In the genomic region with DNA sequence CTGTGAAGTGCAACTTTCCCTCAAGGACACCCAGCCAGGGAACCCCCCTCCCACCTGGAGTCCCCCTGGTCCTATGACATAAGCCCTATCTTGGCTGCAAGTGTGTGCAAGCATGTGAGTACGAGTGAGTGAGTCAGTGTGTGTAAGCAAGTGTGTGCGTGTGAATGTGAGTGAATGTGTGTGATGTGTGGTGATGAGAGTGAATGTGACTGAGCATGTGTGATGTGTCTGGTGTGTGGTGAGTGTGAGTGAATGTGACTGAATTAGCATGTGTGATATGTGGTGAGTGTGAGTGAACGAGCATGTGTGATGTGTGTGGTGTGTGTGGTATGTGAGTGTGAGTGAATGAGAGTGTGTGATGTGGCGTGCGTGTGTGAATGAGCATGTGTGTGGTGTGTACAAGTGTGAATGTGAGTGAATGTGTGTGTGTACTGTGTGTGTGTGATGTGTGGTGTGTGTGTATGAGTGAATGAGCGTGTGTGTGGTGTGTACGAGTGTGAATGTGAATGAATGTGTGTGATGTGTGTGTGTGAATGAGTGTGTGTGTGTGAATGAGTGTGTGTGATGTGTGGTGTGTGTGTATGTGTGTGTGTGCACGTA, we compare ENCODE assay signal across 20 cellular contexts.
DNase-seq lines count a peak whose midpoint lies in the region; TF ChIP-seq lines count a peak whose summit lies in the region.
"Had no signal": no experiment of that assay in that cellular context is flagged by ENCODE, and none has a peak within 500 bp of the region (broad histone marks: within the 10 kb centered on the region; RNA-seq: fewer than 3 reads in every experiment).

No MANE protein-coding gene starts in this region.

- WGBS in stomach, 5 donors, result 82 to 90% (median 88%) methylated on average over 7 to 8 of the region's 8 CpGs

- H3K4me1 ChIP-seq in PC-9 (replicated peaks; ENCODE audit: insufficient read depth), result peaks cover 41% of the 10 kb centered on the region
- peaks cover 0 to 8% (median 3%) of the 10 kb centered on the region in 4 donors for H3K4me1 ChIP-seq in stomach

- no peaks in the 10 kb centered on the region for H4K20me1 ChIP-seq in PC-9 (ENCODE audit: insufficient read depth)

- H3K9me3 ChIP-seq in PC-9 (ENCODE audit: insufficient read depth, low read depth) (no peaks in the 10 kb centered on the region), stomach (no peaks in the 10 kb centered on the region)

- H3K9me2 ChIP-seq in PC-9 (ENCODE audit: insufficient read depth), result no peaks in the 10 kb centered on the region

- no peak overlapping the region for H2AFZ ChIP-seq in PC-9
- H2AFZ ChIP-seq: neural progenitor cell had no signal

- H3K27me3 ChIP-seq in PC-9 (ENCODE audit: insufficient read depth, low read depth) (no peaks in the 10 kb centered on the region), stomach (no peaks in the 10 kb centered on the region)
- H3K27me3 ChIP-seq: neural progenitor cell had no signal

- DNase-seq in activated CD4-positive, alpha-beta T cell treated with anti-CD3 and anti-CD28 coated beads for 1 hour, result peak; percentile 2
- DNase-seq in activated CD4-positive, alpha-beta T cell treated with anti-CD3 and anti-CD28 coated beads, Interleukin-2, amount 10 ng/mL, durations not matched to agents 24 days and 14 days, result no peak
- DNase-seq in PC-9, result no peak
- DNase-seq in ecto neural progenitor cell (ENCODE audit: low spot score), result peak; percentile 35
- peak; percentile 20 for DNase-seq in stomach
- DNase-seq in Kasumi-1 (lab: John Stamatoyannopoulos, UW), result no peak
- no peak for DNase-seq in SIG-M5 (lab: John Stamatoyannopoulos, UW)
- no peak for DNase-seq in HuH-7.5 (ENCODE audit: low spot score)
- DNase-seq: activated T-cell treated with anti-CD3 and anti-CD28 coated beads, Interleukin-2, amount 50 U/mL, for 1 hour; central memory CD4-positive, alpha-beta T cell; DMS53; NCI-H1105; NCI-H2171; RPMI8226; T-helper 17 cell had no signal

- 0 out of 2 replicates have a peak overlapping the region, but pooled peaks have one; percentile 85 for H3K4me2 ChIP-seq in PC-9
- H3K4me2 ChIP-seq: neural progenitor cell had no signal

- TF ChIP-seq POLR2A in stomach (IDR thresholded peaks at IDR 0.05), result no peak

- no TSS peak for BruUV-seq in PC-9 (replicated peaks; lab: Mats Ljungman, UMichigan)

- no peak overlapping the region for H3K4me3 ChIP-seq in PC-9
- H3K4me3 ChIP-seq in stomach, result no peak overlapping the region
- H3K4me3 ChIP-seq: neural progenitor cell had no signal

- TF ChIP-seq EP300 in stomach (IDR thresholded peaks at IDR 0.05), result no peak

- H3K27ac Mint-ChIP-seq in activated CD4-positive, alpha-beta T cell treated with anti-CD3 and anti-CD28 coated beads, Interleukin-2, amount 10 ng/mL, durations not matched to agents 24 days and 14 days, result no peak overlapping the region
- H3K27ac Mint-ChIP-seq: activated naive CD8-positive, alpha-beta T cell treated with anti-CD3 and anti-CD28 coated beads, Interleukin-2, amount 10 ng/mL, durations not matched to agents 7 days and 5 days; memory B cell; neural progenitor cell; T-helper 17 cell had no signal

- H3K27me3 Mint-ChIP-seq in activated CD4-positive, alpha-beta T cell treated with anti-CD3 and anti-CD28 coated beads, Interleukin-2, amount 10 ng/mL, durations not matched to agents 24 days and 14 days, result no peaks in the 10 kb centered on the region
- H3K27me3 Mint-ChIP-seq: T-helper 17 cell had no signal

- POLR2A ChIA-PET in PC-9 (lab: Charles Lee; ENCODE audit: unreplicated experiment), result interaction anchor here (0.6 kb wide), 1 partner anchor 232 kb away, joined by 3 read pairs; no protein-coding TSS in a partner anchor

- H3F3A ChIP-seq in PC-9 (ENCODE audit: insufficient read depth, low read depth), result no peaks in the 10 kb centered on the region; the same call in 1 of the 2 replicates

- H3K4me1 Mint-ChIP-seq in activated CD4-positive, alpha-beta T cell treated with anti-CD3 and anti-CD28 coated beads, Interleukin-2, amount 10 ng/mL, durations not matched to agents 24 days and 14 days, result no peaks in the 10 kb centered on the region

- H3K9me3 Mint-ChIP-seq in activated CD4-positive, alpha-beta T cell treated with anti-CD3 and anti-CD28 coated beads, Interleukin-2, amount 10 ng/mL, durations not matched to agents 24 days and 14 days, result no peaks in the 10 kb centered on the region
- H3K9me3 Mint-ChIP-seq: activated naive CD8-positive, alpha-beta T cell treated with anti-CD3 and anti-CD28 coated beads, Interleukin-2, amount 10 ng/mL, durations not matched to agents 7 days and 5 days; memory B cell; neural progenitor cell had no signal

- H3K79me2 ChIP-seq in PC-9 (ENCODE audit: low read depth), result peaks cover 5% of the 10 kb centered on the region; the same call in 1 of the 2 replicates

- TF ChIP-seq CTCF in PC-9 (conservative IDR thresholded peaks at IDR 0.05), result no peak
- TF ChIP-seq CTCF in stomach (IDR thresholded peaks at IDR 0.05), result no peak

- CTCF ChIA-PET in PC-9 (lab: Charles Lee), result no interaction called here

- H3K27ac ChIP-seq in PC-9 (no peak overlapping the region), stomach (no peak overlapping the region)
- H3K27ac ChIP-seq: 22Rv1, C4-2B, neural progenitor cell had no signal

- no peak overlapping the region for H3K4me3 Mint-ChIP-seq in activated CD4-positive, alpha-beta T cell treated with anti-CD3 and anti-CD28 coated beads, Interleukin-2, amount 10 ng/mL, durations not matched to agents 24 days and 14 days
- H3K4me3 Mint-ChIP-seq: activated naive CD8-positive, alpha-beta T cell treated with anti-CD3 and anti-CD28 coated beads, Interleukin-2, amount 10 ng/mL, durations not matched to agents 7 days and 5 days; memory B cell; neural progenitor cell; T-helper 17 cell had no signal

- no peaks in the 10 kb centered on the region for H3K36me3 Mint-ChIP-seq in activated CD4-positive, alpha-beta T cell treated with anti-CD3 and anti-CD28 coated beads, Interleukin-2, amount 10 ng/mL, durations not matched to agents 24 days and 14 days (ENCODE audit: low read depth)
- H3K36me3 Mint-ChIP-seq: activated naive CD8-positive, alpha-beta T cell treated with anti-CD3 and anti-CD28 coated beads, Interleukin-2, amount 10 ng/mL, durations not matched to agents 7 days and 5 days; memory B cell; neural progenitor cell had no signal

- intact Hi-C loops in activated CD4-positive, alpha-beta T cell treated with anti-CD3 and anti-CD28 coated beads, Interleukin-2, amount 10 ng/mL, durations not matched to agents 24 days and 14 days (cut with micrococcal nuclease), result loop anchor here (2.0 to 5.0 kb wide), 2 partner anchors 218 to 343 kb away; no protein-coding TSS in a partner anchor
- intact Hi-C loops in PC-9 (cut with micrococcal nuclease; ENCODE audit: unreplicated experiment) (loop anchor here (2.0 to 10.0 kb wide), 5 partner anchors 67 to 342 kb away; no protein-coding TSS in a partner anchor), stomach (cut with DNase I; ENCODE audit: low total_unique reads) (no loop called here)

- H3K36me3 ChIP-seq in PC-9 (ENCODE audit: low read depth), result no peaks in the 10 kb centered on the region
- H3K36me3 ChIP-seq in stomach, result no peaks in the 10 kb centered on the region
- H3K36me3 ChIP-seq: neural progenitor cell had no signal

Comparison
In these comparisons a context has a peak if more than half of its experiments do, and no peak if none do; other contexts are left out.
1. DNase-seq: peak in activated CD4-positive, alpha-beta T cell treated with anti-CD3 and anti-CD28 coated beads for 1 hour (single experiment), ecto neural progenitor cell (single experiment) and stomach (single experiment); none in activated CD4-positive, alpha-beta T cell treated with anti-CD3 and anti-CD28 coated beads, Interleukin-2, amount 10 ng/mL, durations not matched to agents 24 days and 14 days (single experiment), PC-9 (0 of 2), Kasumi-1 (0 of 2), SIG-M5 (single experiment) and HuH-7.5 (single experiment).